31 cellular contexts compared by ENCODE assay signal in genomic region chr3:81602781-81603180, GRCh38.
DNase-seq lines count a peak whose midpoint lies in the region; ATAC-seq and TF ChIP-seq lines count a peak whose summit lies in the region.
"Had no signal": no experiment of that assay in that cellular context is flagged by ENCODE, and none has a peak within 500 bp of the region (broad histone marks: within the 10 kb centered on the region; RNA-seq: fewer than 3 reads in every experiment).

No MANE protein-coding gene starts in this region.

- H3K4me3 Mint-ChIP-seq in naive B cell, result no peak overlapping the region
- H3K4me3 Mint-ChIP-seq: activated T-cell treated with anti-CD3 and anti-CD28 coated beads, Interleukin-2, amount 50 U/mL, for 24 hours; effector memory CD8-positive, alpha-beta T cell; immature natural killer cell; memory B cell; T-helper 1 cell treated with Interleukin-12 subunit alpha and Interleukin-12 subunit beta and Interleukin-4 antibody, amounts not matched to agents 30 μg/mL and 1 μg/mL, for 36 hours had no signal

- TF ChIP-seq CTCF in AG10803 (conservative IDR thresholded peaks at IDR 0.05; ENCODE audit: low read length) (no peak), IMR-90 (conservative IDR thresholded peaks at IDR 0.05; ENCODE audit: low read depth, low read length) (no peak)

- no peak overlapping the region for H2BK15ac ChIP-seq in IMR-90 (ENCODE audit: low read depth, low read length)

- H3K9me3 Mint-ChIP-seq in naive B cell, result no peaks in the 10 kb centered on the region
- H3K9me3 Mint-ChIP-seq: activated T-cell treated with anti-CD3 and anti-CD28 coated beads, Interleukin-2, amount 50 U/mL, for 24 hours; effector memory CD8-positive, alpha-beta T cell; immature natural killer cell; memory B cell; T-helper 1 cell treated with Interleukin-12 subunit alpha and Interleukin-12 subunit beta and Interleukin-4 antibody, amounts not matched to agents 30 μg/mL and 1 μg/mL, for 36 hours had no signal

- no peak overlapping the region for H3K4me3 ChIP-seq in AG10803 (ENCODE audit: low read length)
- no peak overlapping the region for H3K4me3 ChIP-seq in IMR-90 (ENCODE audit: insufficient read depth, low read depth, low read length)
- H3K4me3 ChIP-seq: BLaER1 treated with 17β-estradiol and CSF1 and Interleukin-3, amounts not matched to agents 10 nM and 100 nM; coronary artery; gastroesophageal sphincter; MG63; stomach; transverse colon had no signal

- no peak overlapping the region for H3K56ac ChIP-seq in IMR-90 (ENCODE audit: extremely low read depth, insufficient read depth, low read length)

- TF ChIP-seq RAD21 in IMR-90 (IDR thresholded peaks at IDR 0.05; ENCODE audit: low read length), result no peak

- H3K23ac ChIP-seq in IMR-90 (ENCODE audit: low read depth, low read length), result no peak overlapping the region

- H3K14ac ChIP-seq in IMR-90 (replicated peaks; ENCODE audit: low read depth, low read length), result no peak overlapping the region

- no peaks in the 10 kb centered on the region for H3K27me3 ChIP-seq in IMR-90 (ENCODE audit: control insufficient read depth, insufficient read depth, low read length)
- H3K27me3 ChIP-seq: BLaER1 treated with 17β-estradiol and CSF1 and Interleukin-3, amounts not matched to agents 10 nM and 100 nM; gastroesophageal sphincter; MG63; stomach; transverse colon had no signal

- POLR2A ChIA-PET in IMR-90 (lab: Charles Lee; ENCODE audit: unreplicated experiment), result no interaction called here

- DNase-seq in AG10803 (ENCODE audit: low read depth), result peak; percentile 26
- DNase-seq in IMR-90, result peak; percentile 59
- DNase-seq in dedifferentiated amniotic fluid mesenchymal stem cell (ENCODE audit: extremely low spot score), result peak; percentile 28
- DNase-seq in naive B cell, result no peak
- DNase-seq in OCI-M1 (lab: John Stamatoyannopoulos, UW), result no peak
- no peak for DNase-seq in NCI-H1436 treated with DMSO at 0.1 percent for 48 hours (lab: John Stamatoyannopoulos, UW)
- DNase-seq in GM19240 (ENCODE audit: insufficient read length, low spot score), result no peak
- DNase-seq: activated CD4-positive, alpha-beta T cell treated with anti-CD3 and anti-CD28 coated beads for 4 hours; activated T-cell treated with anti-CD3 and anti-CD28 coated beads, Interleukin-2, amount 50 U/mL, for 24 hours; effector memory CD8-positive, alpha-beta T cell; erythroblast; GF-D8; hippocampal formation; immature natural killer cell; MG63; NCI-H1417; NCI-H2081; NCI-H345; NCI-H748 treated with DMSO at 0.1 percent for 48 hours; stimulated activated CD4-positive, alpha-beta T cell treated with anti-CD3 and anti-CD28 coated beads, Interleukin-15, amount 100 ng/mL, for 24 hours; stomach; transverse colon had no signal

- H4K8ac ChIP-seq in IMR-90 (ENCODE audit: low read depth in 2 of 2, low read length in 2 of 2), result no peak overlapping the region

- H3K4me1 ChIP-seq in IMR-90 (ENCODE audit: control insufficient read depth, insufficient read depth, low read length), result no peaks in the 10 kb centered on the region
- H3K4me1 ChIP-seq: BLaER1 treated with 17β-estradiol and CSF1 and Interleukin-3, amounts not matched to agents 10 nM and 100 nM; gastroesophageal sphincter; stomach had no signal

- H2BK120ac ChIP-seq in IMR-90 (ENCODE audit: low read depth, low read length), result no peak overlapping the region

- peaks cover 8 to 9% of the 10 kb centered on the region in 2 experiments; a peak in 3 of 4 replicates for H3K79me1 ChIP-seq in IMR-90 (ENCODE audit: low read depth in 1 of 2, low read length in 2 of 2)

- CTCF ChIA-PET in IMR-90 (lab: Yijun Ruan, JAX), result no interaction called here

- peaks cover 0 to 4% of the 10 kb centered on the region in 2 donors for H3K36me3 Mint-ChIP-seq in naive B cell

- no peak overlapping the region for H3K27ac ChIP-seq in IMR-90 (ENCODE audit: insufficient read depth, low read length)
- H3K27ac ChIP-seq: BLaER1 treated with 17β-estradiol and CSF1 and Interleukin-3, amounts not matched to agents 10 nM and 100 nM; coronary artery; gastroesophageal sphincter; stomach; transverse colon had no signal

- peaks cover 4 to 10% (median 8%) of the 10 kb centered on the region in 3 donors for H3K4me1 Mint-ChIP-seq in naive B cell
- H3K4me1 Mint-ChIP-seq: immature natural killer cell, memory B cell had no signal

- H3K36me3 ChIP-seq in IMR-90 (ENCODE audit: control insufficient read depth, insufficient read depth, low read length), result no peaks in the 10 kb centered on the region
- H3K36me3 ChIP-seq: MG63, stomach, transverse colon had no signal

- no peaks in the 10 kb centered on the region for H3K27me3 Mint-ChIP-seq in naive B cell
- H3K27me3 Mint-ChIP-seq: activated T-cell treated with anti-CD3 and anti-CD28 coated beads, Interleukin-2, amount 50 U/mL, for 24 hours; effector memory CD8-positive, alpha-beta T cell; memory B cell; progenitor cell of endocrine pancreas had no signal

- no peak overlapping the region for H2AK9ac ChIP-seq in IMR-90 (replicated peaks; ENCODE audit: low read depth, low read length, poor library complexity)

- no peak overlapping the region for H4K91ac ChIP-seq in IMR-90 (ENCODE audit: insufficient read depth, low read depth, low read length)

- WGBS in IMR-90 (ENCODE audit: extremely low coverage in 2 of 2, insufficient read length in 1 of 2), 2 experiments, result 75% methylated on average over 1 of the region's 2 CpGs; no CpG with 5 or more reads in 1 of the 2 experiments

- no TSS peak for BruUV-seq in IMR-90 (replicated peaks; lab: Mats Ljungman, UMichigan)

- no peak overlapping the region for H3K18ac ChIP-seq in IMR-90 (ENCODE audit: low read depth, low read length)

- H3K4me2 ChIP-seq in IMR-90 (ENCODE audit: low read depth, low read length), result peak overlapping the region; percentile 18; the same call in 1 of the 2 replicates
- H3K4me2 ChIP-seq: BLaER1 treated with 17β-estradiol and CSF1 and Interleukin-3, amounts not matched to agents 10 nM and 100 nM had no signal

- H4K20me1 ChIP-seq in IMR-90 (ENCODE audit: insufficient read depth, low read length), result no peaks in the 10 kb centered on the region; the same call in 1 of the 2 replicates

- 0 out of 2 replicates have a peak, but pooled peaks cover 5% of the 10 kb centered on the region for H3K9me1 ChIP-seq in IMR-90 (ENCODE audit: insufficient read depth, low read length)

- no peaks in the 10 kb centered on the region for H3K9me3 ChIP-seq in IMR-90 (ENCODE audit: control insufficient read depth, insufficient read depth, low read length)
- H3K9me3 ChIP-seq: BLaER1 treated with 17β-estradiol and CSF1 and Interleukin-3, amounts not matched to agents 10 nM and 100 nM; gastroesophageal sphincter; MG63; stomach; transverse colon had no signal

- H2AK5ac ChIP-seq in IMR-90 (ENCODE audit: low read depth, low read length), result no peak overlapping the region

- TF ChIP-seq POLR2A in IMR-90 (IDR thresholded peaks at IDR 0.05; ENCODE audit: low read depth, low read length), result no peak

- H4K5ac ChIP-seq in IMR-90 (ENCODE audit: low read depth, low read length), result no peak overlapping the region

- dilution Hi-C loops in IMR-90 (cut with HindIII; ENCODE audit: low sequenced_read_pairs, unreplicated experiment), result no loop called here

- H3K9ac ChIP-seq in IMR-90 (ENCODE audit: low read depth, low read length), result no peak overlapping the region
- H3K9ac ChIP-seq: BLaER1 treated with 17β-estradiol and CSF1 and Interleukin-3, amounts not matched to agents 10 nM and 100 nM had no signal

- in situ Hi-C loops in IMR-90 (cut with MboI; ENCODE audit: low sequenced_read_pairs), result no loop called here

- H2BK20ac ChIP-seq in IMR-90 (ENCODE audit: low read depth, low read length), result no peak overlapping the region

- peak overlapping the region in 4 of 6 donors; percentile 15 to 91 (median 65) for H3K27ac Mint-ChIP-seq in naive B cell
- H3K27ac Mint-ChIP-seq: activated T-cell treated with anti-CD3 and anti-CD28 coated beads, Interleukin-2, amount 50 U/mL, for 24 hours; effector memory CD8-positive, alpha-beta T cell; memory B cell; progenitor cell of endocrine pancreas; T-helper 1 cell treated with Interleukin-12 subunit alpha and Interleukin-12 subunit beta and Interleukin-4 antibody, amounts not matched to agents 30 μg/mL and 1 μg/mL, for 36 hours had no signal

- H2AFZ ChIP-seq in IMR-90 (replicated peaks; ENCODE audit: low read length, poor library complexity), result no peak overlapping the region

- H2BK5ac ChIP-seq in IMR-90 (ENCODE audit: low read depth, low read length, poor library complexity, severe bottlenecking), result peak overlapping the region; percentile 58

- ATAC-seq in IMR-90 (ENCODE audit: low read depth) (peak; percentile 93), naive B cell (ENCODE audit: low read depth in 2 of 2) (no peak), HG02623 (IDR thresholded peaks at IDR 0.05; ENCODE audit: unreplicated experiment) (no peak)
- ATAC-seq: effector memory CD8-positive, alpha-beta T cell; gastroesophageal sphincter; HCT116; sciatic nerve had no signal

- no peak overlapping the region for H3K4ac ChIP-seq in IMR-90 (ENCODE audit: low read depth, low read length)

- intact Hi-C loops in IMR-90 (cut with micrococcal nuclease), result no loop called here

TF ChIP-seq in IMR-90, 13 proteins besides CTCF, POLR2A, EP300 and RAD21:
- TF ChIP-seq CEBPB (IDR thresholded peaks at IDR 0.05; ENCODE audit: low read depth, low read length) (no peak), NFE2L2 (IDR thresholded peaks at IDR 0.05; ENCODE audit: low read depth, low read length) (no peak), MAFK (IDR thresholded peaks at IDR 0.05; ENCODE audit: low read depth, low read length) (no peak), MAZ (IDR thresholded peaks at IDR 0.05; ENCODE audit: borderline replicate concordance, low read depth, low read length) (no peak), FOS (IDR thresholded peaks at IDR 0.05; ENCODE audit: low read depth, low read length) (no peak), RFX5 (IDR thresholded peaks at IDR 0.05; ENCODE audit: low read depth, low read length) (no peak), BHLHE40 (IDR thresholded peaks at IDR 0.05; ENCODE audit: low read depth, low read length) (no peak)
- TF ChIP-seq, protein P1, sequence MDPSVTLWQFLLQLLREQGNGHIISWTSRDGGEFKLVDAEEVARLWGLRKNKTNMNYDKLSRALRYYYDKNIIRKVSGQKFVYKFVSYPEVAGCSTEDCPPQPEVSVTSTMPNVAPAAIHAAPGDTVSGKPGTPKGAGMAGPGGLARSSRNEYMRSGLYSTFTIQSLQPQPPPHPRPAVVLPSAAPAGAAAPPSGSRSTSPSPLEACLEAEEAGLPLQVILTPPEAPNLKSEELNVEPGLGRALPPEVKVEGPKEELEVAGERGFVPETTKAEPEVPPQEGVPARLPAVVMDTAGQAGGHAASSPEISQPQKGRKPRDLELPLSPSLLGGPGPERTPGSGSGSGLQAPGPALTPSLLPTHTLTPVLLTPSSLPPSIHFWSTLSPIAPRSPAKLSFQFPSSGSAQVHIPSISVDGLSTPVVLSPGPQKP (IDR thresholded peaks at IDR 0.05; ENCODE audit: borderline replicate concordance, low read depth, low read length), result no peak

Comparison
In these comparisons a context has a peak if more than half of its experiments do, and no peak if none do; other contexts are left out.
1. DNase-seq: peak in AG10803 (single experiment), IMR-90 (single experiment) and dedifferentiated amniotic fluid mesenchymal stem cell (single experiment); none in naive B cell (single experiment), OCI-M1 (single experiment), NCI-H1436 treated with DMSO at 0.1 percent for 48 hours (single experiment) and GM19240 (single experiment).